Comparison of ENCODE assay signal across 23 cellular contexts in genomic region chr13:30404207-30404606, GRCh38. TPM values are rescaled to one million over a fixed set of nuclear protein-coding genes. Genes with fewer than 3 reads are reported as not detected.
DNase-seq lines count a peak whose midpoint lies in the region; FAIRE-seq and TF ChIP-seq lines count a peak whose summit lies in the region.
"Had no signal": no experiment of that assay in that cellular context is flagged by ENCODE, and none has a peak within 500 bp of the region (broad histone marks: within the 10 kb centered on the region; RNA-seq: fewer than 3 reads in every experiment).

No MANE protein-coding gene starts in this region.

- peak overlapping the region; percentile 12 for H2AFZ ChIP-seq in mammary epithelial cell (ENCODE audit: low read depth, low read length)
- peak overlapping the region; percentile 43 for H2AFZ ChIP-seq in keratinocyte (ENCODE audit: control insufficient read depth, low read length)

- H3K36me3 Mint-ChIP-seq in nephron (ENCODE audit: low read depth), result no peaks in the 10 kb centered on the region

- H3K79me2 ChIP-seq in mammary epithelial cell (ENCODE audit: insufficient read depth, low read length) (no peaks in the 10 kb centered on the region), keratinocyte (ENCODE audit: control insufficient read depth, insufficient read depth, low read length) (no peaks in the 10 kb centered on the region)

- H3K27me3 Mint-ChIP-seq in nephron (ENCODE audit: low read depth), result peaks cover 17% of the 10 kb centered on the region
- H3K27me3 Mint-ChIP-seq: CD4-positive, alpha-beta T cell had no signal

- no TSS peak for BruUV-seq in mammary epithelial cell (replicated peaks; lab: Mats Ljungman, UMichigan)

- H3K9me1 ChIP-seq in keratinocyte (ENCODE audit: control insufficient read depth, extremely low read depth, insufficient read depth, low read length), result no peaks in the 10 kb centered on the region

- FAIRE-seq in keratinocyte (lab: Jason Lieb, UNC), result peak; percentile 68
- FAIRE-seq: GM12878 had no signal

- DNase-seq in mammary epithelial cell (no peak), keratinocyte (ENCODE audit: low read depth, low spot score) (no peak), vagina (ENCODE audit: extremely low spot score in 2 of 2) (no peak), DMS153 (lab: John Stamatoyannopoulos, UW) (no peak), HEK293T (ENCODE audit: extremely low spot score) (no peak), NCI-H2171 treated with DMSO at 0.1 percent for 48 hours (lab: John Stamatoyannopoulos, UW) (no peak)
- DNase-seq: ACHN; CD4-positive, alpha-beta T cell; COR-L47; DMS 273 treated with DMSO at 0.1 percent for 48 hours; DND-41; H7; HFFc6; Kasumi-1; MG63; NCI-H1417; NCI-H187; SIG-M5 had no signal

- H3K9me3 Mint-ChIP-seq in nephron, result no peaks in the 10 kb centered on the region
- H3K9me3 Mint-ChIP-seq: CD4-positive, alpha-beta T cell; HFFc6 had no signal

- H3K4me3 ChIP-seq in mammary epithelial cell (replicated peaks in 1 of 3; ENCODE audit: insufficient read depth in 1 of 3, low read depth in 2 of 3, low read length in 3 of 3) (no peak overlapping the region), keratinocyte (ENCODE audit: control insufficient read depth in 2 of 3, extremely low read depth in 1 of 3, insufficient read depth in 2 of 3, low read depth in 1 of 3, low read length in 3 of 3) (no peak overlapping the region), vagina (no peak overlapping the region)
- H3K4me3 ChIP-seq: BLaER1, GM12878, MG63 had no signal

- no peak overlapping the region for H3K4me3 Mint-ChIP-seq in nephron
- H3K4me3 Mint-ChIP-seq: CD4-positive, alpha-beta T cell; HFFc6 had no signal

- POLR2A ChIA-PET in HEK293T (lab: Yijun Ruan, JAX), result no interaction called here

- in situ Hi-C loops in mammary epithelial cell (cut with MboI; ENCODE audit: low sequenced_read_pairs in 2 of 2), result no loop called here

- no peak for TF ChIP-seq POLR2A in vagina (IDR thresholded peaks at IDR 0.05)

- H3K27ac ChIP-seq in mammary epithelial cell (ENCODE audit: insufficient read depth, low read depth, low read length) (no peak overlapping the region), keratinocyte (ENCODE audit: control insufficient read depth, insufficient read depth, low read length) (no peak overlapping the region), vagina (peak overlapping the region; percentile 36)
- H3K27ac ChIP-seq: BLaER1, RWPE1 had no signal

- dilution Hi-C loops in mammary epithelial cell (cut with HindIII; ENCODE audit: low sequenced_read_pairs), result no loop called here
- dilution Hi-C loops in keratinocyte (cut with MboI; ENCODE audit: extremely low pct_ligation_motif_present, low sequenced_read_pairs), result no loop called here

- 31% methylated on average over 4 of the region's 5 CpGs for WGBS in mammary epithelial cell (ENCODE audit: low coverage, missing lambda C conversion rate)

- H3K4me2 ChIP-seq in mammary epithelial cell (ENCODE audit: insufficient read depth, low read depth, low read length), result peak overlapping the region; percentile 52
- H3K4me2 ChIP-seq in keratinocyte (ENCODE audit: control insufficient read depth, extremely low read depth, insufficient read depth, low read depth, low read length), result peak overlapping the region; percentile 59
- H3K4me2 ChIP-seq: BLaER1 had no signal

- no peaks in the 10 kb centered on the region for H3K36me3 ChIP-seq in mammary epithelial cell (ENCODE audit: insufficient read depth, low read length)
- H3K36me3 ChIP-seq in keratinocyte (ENCODE audit: control insufficient read depth in 2 of 2, extremely low read depth in 1 of 2, insufficient read depth in 2 of 2, low read length in 2 of 2), result no peaks in the 10 kb centered on the region
- H3K36me3 ChIP-seq in vagina, result no peaks in the 10 kb centered on the region
- H3K36me3 ChIP-seq: BLaER1, MG63 had no signal

- H3K27me3 ChIP-seq in mammary epithelial cell (ENCODE audit: insufficient read depth, low read length) (no peaks in the 10 kb centered on the region), keratinocyte (ENCODE audit: control insufficient read depth, extremely low read depth, insufficient read depth, low read length) (no peaks in the 10 kb centered on the region), vagina (no peaks in the 10 kb centered on the region)
- H3K27me3 ChIP-seq: BLaER1, MG63 had no signal

- peak overlapping the region; percentile 41 to 89 (median 79) for H3K27ac Mint-ChIP-seq in nephron
- H3K27ac Mint-ChIP-seq: CD4-positive, alpha-beta T cell; HFFc6 had no signal

- CTCF ChIA-PET in mammary epithelial cell (lab: Charles Lee; ENCODE audit: low non-redundant PET), result interaction anchor here (0.6 to 0.7 kb wide), 2 partner anchors 9 to 18 kb away, joined by 3 to 6 read pairs; no protein-coding TSS in a partner anchor
- CTCF ChIA-PET in HEK293T (lab: Yijun Ruan, JAX), result no interaction called here

- no peak overlapping the region for H3K9ac ChIP-seq in mammary epithelial cell (ENCODE audit: insufficient read depth, low read length)
- no peak overlapping the region for H3K9ac ChIP-seq in keratinocyte (ENCODE audit: control insufficient read depth, extremely low read depth, insufficient read depth, low read length)
- H3K9ac ChIP-seq: BLaER1 had no signal

- H3K4me1 ChIP-seq in mammary epithelial cell (ENCODE audit: insufficient read depth, low read length), result peaks cover 19% of the 10 kb centered on the region
- H3K4me1 ChIP-seq in keratinocyte (ENCODE audit: control insufficient read depth, extremely low read depth, insufficient read depth, low read length), result peaks cover 28% of the 10 kb centered on the region
- peaks cover 20% of the 10 kb centered on the region for H3K4me1 ChIP-seq in vagina

- H3K9me3 ChIP-seq in mammary epithelial cell (replicated peaks; ENCODE audit: insufficient read depth, low read length) (no peaks in the 10 kb centered on the region), keratinocyte (ENCODE audit: control insufficient read depth, low read depth, low read length) (no peaks in the 10 kb centered on the region), vagina (no peaks in the 10 kb centered on the region)
- H3K9me3 ChIP-seq: BLaER1, MG63 had no signal

- no peaks in the 10 kb centered on the region for H4K20me1 ChIP-seq in mammary epithelial cell (ENCODE audit: insufficient read depth, low read length)
- no peaks in the 10 kb centered on the region for H4K20me1 ChIP-seq in keratinocyte (ENCODE audit: control insufficient read depth, extremely low read depth, insufficient read depth, low read length)
- H4K20me1 ChIP-seq: BLaER1 had no signal

- peaks cover 56% of the 10 kb centered on the region for H3K4me1 Mint-ChIP-seq in nephron

- intact Hi-C loops in mammary epithelial cell (cut with micrococcal nuclease) (no loop called here), vagina (cut with DNase I) (loop anchor here (2.0 to 10.0 kb wide), 2 partner anchors 25 to 89 kb away; no protein-coding TSS in a partner anchor)

- TF ChIP-seq CTCF in mammary epithelial cell (conservative IDR thresholded peaks at IDR 0.05 in 1 of 2, IDR thresholded peaks at IDR 0.05 in 1 of 2; ENCODE audit: extremely low read depth in 1 of 2, insufficient read depth in 1 of 2, low read depth in 1 of 2, low read length in 2 of 2) (no peak), keratinocyte (optimal IDR thresholded peaks at IDR 0.05 in 1 of 3, IDR thresholded peaks at IDR 0.05 in 1 of 3, conservative IDR thresholded peaks at IDR 0.05 in 1 of 3; ENCODE audit: extremely low read depth in 1 of 3, insufficient read depth in 2 of 3, low read length in 3 of 3) (no peak), nephron (IDR thresholded peaks at IDR 0.05; ENCODE audit: unreplicated experiment in 3 of 3) (no peak), vagina (IDR thresholded peaks at IDR 0.05) (no peak)

TF ChIP-seq in HEK293T, 16 proteins besides CTCF, POLR2A, EP300 and RAD21:
- TF ChIP-seq FOXK2 (IDR thresholded peaks at IDR 0.05), result no peak
- TF ChIP-seq ARNT (IDR thresholded peaks at IDR 0.05), result no peak

RNA-seq across cellular contexts. Expression of gene UBE2L5, which starts 18.1 kb away (rescaled TPM):
- not detected for total RNA-seq in mammary epithelial cell
- polyA plus RNA-seq in mammary epithelial cell, result not detected
- 0.67 TPM for polyA minus RNA-seq in mammary epithelial cell
- 0.26 to 0.38 TPM in 2 of 3 replicates, not detected in the other for polyA plus RNA-seq in keratinocyte
- not detected for polyA plus RNA-seq in keratinocyte (2011; ENCODE audit: low read depth)
- polyA plus RNA-seq in keratinocyte (2011; cell fraction: cytosol; rRNA removed), result 0.22 and 0.30 TPM in 2 replicates
- not detected in 2 replicates for polyA plus RNA-seq in keratinocyte (2011; cell fraction: nucleus; rRNA removed)
- 0.34 TPM in 1 of 2 replicates, not detected in the other for polyA plus RNA-seq in keratinocyte (2012; ENCODE audit: low replicate concordance)
- polyA minus RNA-seq in keratinocyte, result not detected in 3 replicates
- polyA minus RNA-seq in keratinocyte (2011; cell fraction: cytosol; rRNA and poly(A)+ RNA removed), result not detected
- not detected in 2 replicates for polyA minus RNA-seq in keratinocyte (2011; cell fraction: nucleus; rRNA and poly(A)+ RNA removed)
- total RNA-seq in vagina, result not detected
- total RNA-seq: H7, NCI-H460 had no signal
